8 cellular contexts compared by ENCODE assay signal in the genomic region with DNA sequence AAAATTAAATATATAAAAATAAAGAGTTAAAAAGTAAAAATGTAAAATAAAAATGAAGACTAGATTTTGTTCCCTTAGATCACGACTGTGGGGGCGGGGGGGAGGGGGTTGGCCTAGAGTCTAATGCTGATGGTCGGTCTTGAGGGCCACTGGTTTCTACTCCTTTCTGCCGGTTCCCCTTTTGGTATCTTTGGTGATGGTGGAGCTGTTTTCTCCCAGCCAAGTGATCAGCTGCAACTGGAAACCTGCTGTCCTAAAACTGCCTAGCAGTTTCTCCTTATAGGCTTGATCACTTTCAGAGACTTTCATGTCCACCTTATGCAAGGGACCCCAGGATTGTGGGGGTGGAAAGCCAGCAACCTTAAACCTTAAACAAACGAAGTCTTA. TPM values are rescaled to one million over a fixed set of nuclear protein-coding genes. Genes with fewer than 3 reads are reported as not detected.
DNase-seq lines count a peak whose midpoint lies in the region; ATAC-seq and TF ChIP-seq lines count a peak whose summit lies in the region.

No MANE protein-coding gene starts in this region.

- ATAC-seq in heart left ventricle: no peak
- ATAC-seq in HG03520 (IDR thresholded peaks at IDR 0.05; ENCODE audit: unreplicated experiment): no peak

- DNase-seq in heart left ventricle (no peak), cardiac septum (ENCODE audit: low spot score) (no peak), neural crest cell (ENCODE audit: low read depth, low spot score) (no peak), hippocampal formation (lab: John Stamatoyannopoulos, UW) (no peak), T1000 (lab: John Stamatoyannopoulos, UW) (no peak)

- 0 out of 2 replicates have a peak, but pooled peaks cover 3% of the 10 kb centered on the region for H4K20me1 ChIP-seq in OCI-LY3 (ENCODE audit: insufficient read depth, low read length)

- no peaks in the 10 kb centered on the region for H3K27me3 ChIP-seq in heart left ventricle
- H3K27me3 ChIP-seq in OCI-LY3 (ENCODE audit: low read depth, low read length): no peaks in the 10 kb centered on the region
- H3K27me3 ChIP-seq in ectodermal cell (ENCODE audit: control insufficient read depth, insufficient read depth, low read length, poor library complexity, severe bottlenecking): no peaks in the 10 kb centered on the region

- H3K4me3 ChIP-seq in heart left ventricle: peak overlapping the region; percentile 75 to 99 (median 94)
- H3K4me3 ChIP-seq in OCI-LY3 (ENCODE audit: low read length): peak overlapping the region; percentile 100
- H3K4me3 ChIP-seq in ectodermal cell (ENCODE audit: insufficient read depth, low read depth, low read length): peak overlapping the region; percentile 59

- H2AFZ ChIP-seq in OCI-LY3 (ENCODE audit: low read depth, low read length): no peak overlapping the region

- H3K4me3 Mint-ChIP-seq in neural crest cell: peak overlapping the region; percentile 98

- H3K36me3 ChIP-seq in heart left ventricle (peaks cover 0 to 24% (median 16%) of the 10 kb centered on the region in 9 donors), OCI-LY3 (replicated peaks; ENCODE audit: low read depth, low read length) (peaks cover 15% of the 10 kb centered on the region), ectodermal cell (ENCODE audit: control insufficient read depth, insufficient read depth, low read length) (peaks cover 13% of the 10 kb centered on the region)

- H3K9me3 Mint-ChIP-seq in neural crest cell: no peaks in the 10 kb centered on the region

- H3K27me3 Mint-ChIP-seq in neural crest cell (ENCODE audit: low read depth): no peaks in the 10 kb centered on the region

- no peaks in the 10 kb centered on the region for H3K9me3 ChIP-seq in heart left ventricle
- H3K9me3 ChIP-seq in OCI-LY3 (ENCODE audit: insufficient read depth, low read length): no peaks in the 10 kb centered on the region
- H3K9me3 ChIP-seq in ectodermal cell (ENCODE audit: control insufficient read depth, low read length): no peaks in the 10 kb centered on the region

- 17 to 27% (median 24%) methylated on average over 5 of the region's 5 CpGs for WGBS in heart left ventricle, 4 donors
- 4 to 14% methylated on average over 5 of the region's 5 CpGs for WGBS in ectodermal cell, 2 experiments

- intact Hi-C loops in heart left ventricle (cut with DNase I) (loop anchor here in 9 of 10 donors (5.0 to 10.0 kb wide), 7 partner anchors 78 to 260 kb away; partner anchors contain the start of genes TENT4A (in 4 of the 9) and MED10 (in 1 of the 9)), cardiac septum (cut with DNase I) (no loop called here)

- peaks cover 55% of the 10 kb centered on the region for H3K79me2 ChIP-seq in OCI-LY3 (ENCODE audit: low read length)

- TF ChIP-seq CTCF in heart left ventricle (IDR thresholded peaks at IDR 0.05) (no peak), OCI-LY3 (IDR thresholded peaks at IDR 0.05; ENCODE audit: low read depth, low read length) (no peak), neural crest cell (conservative IDR thresholded peaks at IDR 0.05) (no peak)

- peak overlapping the region; percentile 78 for H3K4me2 ChIP-seq in OCI-LY3 (ENCODE audit: low read length)

- no peak overlapping the region for H3K27ac Mint-ChIP-seq in neural crest cell (ENCODE audit: unreplicated experiment)

- peaks cover 0 to 33% (median 24%) of the 10 kb centered on the region in 12 donors for H3K4me1 ChIP-seq in heart left ventricle
- peaks cover 15% of the 10 kb centered on the region for H3K4me1 ChIP-seq in OCI-LY3 (ENCODE audit: low read length)
- peaks cover 3% of the 10 kb centered on the region for H3K4me1 ChIP-seq in ectodermal cell (ENCODE audit: control insufficient read depth, insufficient read depth, low read length)

- H3K4me1 Mint-ChIP-seq in neural crest cell: peaks cover 33% of the 10 kb centered on the region

- peaks cover 7% of the 10 kb centered on the region for H3K36me3 Mint-ChIP-seq in neural crest cell (ENCODE audit: low read depth)

- H3K27ac ChIP-seq in heart left ventricle: no peak overlapping the region
- H3K27ac ChIP-seq in OCI-LY3 (ENCODE audit: low read length): no peak overlapping the region
- H3K27ac ChIP-seq in ectodermal cell (ENCODE audit: insufficient read depth, low read depth, low read length, poor library complexity, severe bottlenecking): no peak overlapping the region

- TF ChIP-seq POLR2A in heart left ventricle (IDR thresholded peaks at IDR 0.05): no peak

- H3K9ac ChIP-seq in OCI-LY3 (ENCODE audit: low read length): peak overlapping the region; percentile 94

RNA-seq across cellular contexts. Expression of gene SRD5A1, which starts 1.1 kb away (rescaled TPM):
- total RNA-seq in heart left ventricle (1 to 10 TPM; 2.3 to 6.7 (median 4.0) TPM), cardiac septum (4.2 TPM), neural crest cell (29.7 and 31.3 TPM in 2 replicates)
- 1 to 10 TPM in 1 of 2 donors, under 1 TPM in 1; 0.80 to 3.1 TPM for polyA plus RNA-seq in heart left ventricle
- 17.8 TPM for polyA plus RNA-seq in ectodermal cell (2013, experiment 1 of 4)
- 21.2 TPM for polyA plus RNA-seq in ectodermal cell (2013, experiment 2 of 4)
- 20.3 TPM for polyA plus RNA-seq in ectodermal cell (2013, experiment 3 of 4)
- polyA plus RNA-seq in ectodermal cell (2013, experiment 4 of 4): 19.7 TPM

RNA-seq across cellular contexts. Expression of gene NSUN2, which starts 1.5 kb away (rescaled TPM):
- 10 to 100 TPM; 25.1 to 42.6 (median 34.0) TPM for total RNA-seq in heart left ventricle
- polyA plus RNA-seq in heart left ventricle: 10 to 100 TPM; 21.9 to 42.7 TPM
- 39.9 TPM for total RNA-seq in cardiac septum
- polyA plus RNA-seq in ectodermal cell (2013, experiment 1 of 4): 74.1 TPM
- polyA plus RNA-seq in ectodermal cell (2013, experiment 2 of 4): 77.2 TPM
- 47.5 TPM for polyA plus RNA-seq in ectodermal cell (2013, experiment 3 of 4)
- polyA plus RNA-seq in ectodermal cell (2013, experiment 4 of 4): 56.2 TPM
- 75.0 and 76.9 TPM in 2 replicates for total RNA-seq in neural crest cell
